Comparison of ENCODE assay signal across 1 cellular context in genomic region chr19:10111405-10111811, GRCh38.
TF ChIP-seq lines count a peak whose summit lies in the region.

Gene P2RY11 (plus strand): TSS chr19:10111693. CDS start chr19:10111722, 29 bp downstream.

TF ChIP-seq in HCT116, 20 proteins besides CTCF, POLR2A, EP300 and RAD21 (continued from another document):
- TF ChIP-seq EZH2phosphoT487 (IDR thresholded peaks at IDR 0.05; ENCODE audit: borderline replicate concordance) = no peak
- no peak for TF ChIP-seq FOSL1 (IDR thresholded peaks at IDR 0.05; ENCODE audit: low read depth)
- TF ChIP-seq REST (IDR thresholded peaks at IDR 0.05; ENCODE audit: low read depth) = no peak
- no peak for TF ChIP-seq YY1 (IDR thresholded peaks at IDR 0.05; ENCODE audit: extremely low read depth, insufficient replicate concordance, low read depth, low read length)
